In the genomic region with DNA sequence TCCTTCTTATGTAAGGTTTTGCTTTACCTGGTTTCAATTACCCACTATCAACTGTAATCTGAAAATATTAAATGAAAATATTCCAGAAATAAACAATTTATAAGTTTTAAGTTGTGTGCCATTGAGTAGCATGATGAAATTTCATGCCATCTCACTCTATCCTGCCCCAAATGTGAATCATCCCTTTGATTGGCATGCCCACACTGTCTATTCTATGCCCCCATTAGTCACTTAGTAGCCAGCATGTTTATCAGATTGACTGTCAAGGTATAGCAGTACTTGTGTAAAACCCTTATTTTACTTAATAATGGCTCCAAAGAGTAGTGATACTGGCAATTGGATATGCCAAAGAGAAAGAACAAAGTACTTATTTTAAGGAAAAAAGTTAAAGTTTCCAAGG, we compare ENCODE assay signal across 14 cellular contexts.
DNase-seq lines count a peak whose midpoint lies in the region; FAIRE-seq and TF ChIP-seq lines count a peak whose summit lies in the region.
"Had no signal": no experiment of that assay in that cellular context is flagged by ENCODE, and none has a peak within 500 bp of the region (broad histone marks: within the 10 kb centered on the region; RNA-seq: fewer than 3 reads in every experiment).

No MANE protein-coding gene starts in this region.

- no peak for TF ChIP-seq CTCF in bronchial epithelial cell (IDR thresholded peaks at IDR 0.05; ENCODE audit: insufficient read depth, low read length, severe bottlenecking)

- CTCF ChIA-PET in activated CD4-positive, alpha-beta memory T cell treated with anti-CD3 and anti-CD28 coated beads for 36 hours (lab: Charles Lee), result no interaction called here

- no peaks in the 10 kb centered on the region for H3K36me3 Mint-ChIP-seq in activated CD4-positive, alpha-beta memory T cell treated with anti-CD3 and anti-CD28 coated beads for 36 hours

- no peak for FAIRE-seq in bronchial epithelial cell (lab: Jason Lieb, UNC)
- FAIRE-seq: A549, D721Med, GM12878 had no signal

- H3K9me3 Mint-ChIP-seq in activated CD4-positive, alpha-beta memory T cell treated with anti-CD3 and anti-CD28 coated beads for 36 hours, result no peaks in the 10 kb centered on the region
- H3K9me3 Mint-ChIP-seq: CD4-positive, alpha-beta T cell had no signal

- intact Hi-C loops in activated CD4-positive, alpha-beta memory T cell treated with anti-CD3 and anti-CD28 coated beads for 36 hours (cut with micrococcal nuclease), result no loop called here

- DNase-seq in EL, result peak; percentile 4
- peak; percentile 61 for DNase-seq in NCI-H460 (ENCODE audit: extremely low read depth, low read depth)
- DNase-seq in bronchial epithelial cell (ENCODE audit: low read depth), result peak; percentile 19
- DNase-seq in renal cortical epithelial cell (ENCODE audit: low read depth), result peak; percentile 37
- no peak for DNase-seq in activated CD4-positive, alpha-beta memory T cell treated with anti-CD3 and anti-CD28 coated beads for 36 hours
- no peak for DNase-seq in G401 (ENCODE audit: low spot score)
- no peak for DNase-seq in activated CD4-positive, alpha-beta T cell treated with anti-CD3 and anti-CD28 coated beads, Interleukin-2, amount 50 U/mL, for 1 hour
- DNase-seq: AML-193; Caco-2; CD4-positive, alpha-beta T cell had no signal

- H3K4me3 ChIP-seq in bronchial epithelial cell (ENCODE audit: low read depth, low read length), result no peak overlapping the region
- H3K4me3 ChIP-seq: A549, GM12878, HAP-1 had no signal

- no peaks in the 10 kb centered on the region for H3K36me3 ChIP-seq in bronchial epithelial cell (ENCODE audit: control insufficient read depth, insufficient read depth, low read length)
- H3K36me3 ChIP-seq: HAP-1 had no signal

- H3K4me1 Mint-ChIP-seq in activated CD4-positive, alpha-beta memory T cell treated with anti-CD3 and anti-CD28 coated beads for 36 hours (ENCODE audit: low read depth), result no peaks in the 10 kb centered on the region

- H3K27me3 Mint-ChIP-seq in activated CD4-positive, alpha-beta memory T cell treated with anti-CD3 and anti-CD28 coated beads for 36 hours, result no peaks in the 10 kb centered on the region
- H3K27me3 Mint-ChIP-seq: CD4-positive, alpha-beta T cell had no signal

- H3K27me3 ChIP-seq in bronchial epithelial cell (ENCODE audit: control insufficient read depth, insufficient read depth, low read length), result no peaks in the 10 kb centered on the region

- no peak overlapping the region for H3K27ac Mint-ChIP-seq in activated CD4-positive, alpha-beta memory T cell treated with anti-CD3 and anti-CD28 coated beads for 36 hours
- H3K27ac Mint-ChIP-seq: CD4-positive, alpha-beta T cell had no signal

- no peak overlapping the region for H3K4me3 Mint-ChIP-seq in activated CD4-positive, alpha-beta memory T cell treated with anti-CD3 and anti-CD28 coated beads for 36 hours
- H3K4me3 Mint-ChIP-seq: CD4-positive, alpha-beta T cell had no signal

- in situ Hi-C loops in G401 (cut with HindIII; ENCODE audit: low sequenced_read_pairs), result no loop called here

- POLR2A ChIA-PET in activated CD4-positive, alpha-beta memory T cell treated with anti-CD3 and anti-CD28 coated beads for 36 hours (lab: Charles Lee), result no interaction called here

Comparison
In these comparisons a context has a peak if more than half of its experiments do, and no peak if none do; other contexts are left out.
1. DNase-seq: peak in EL (single experiment), NCI-H460 (single experiment), bronchial epithelial cell (single experiment) and renal cortical epithelial cell (single experiment); none in activated CD4-positive, alpha-beta memory T cell treated with anti-CD3 and anti-CD28 coated beads for 36 hours (single experiment), G401 (single experiment) and activated CD4-positive, alpha-beta T cell treated with anti-CD3 and anti-CD28 coated beads, Interleukin-2, amount 50 U/mL, for 1 hour (single experiment).